16 cellular contexts compared by ENCODE assay signal in the genomic region with DNA sequence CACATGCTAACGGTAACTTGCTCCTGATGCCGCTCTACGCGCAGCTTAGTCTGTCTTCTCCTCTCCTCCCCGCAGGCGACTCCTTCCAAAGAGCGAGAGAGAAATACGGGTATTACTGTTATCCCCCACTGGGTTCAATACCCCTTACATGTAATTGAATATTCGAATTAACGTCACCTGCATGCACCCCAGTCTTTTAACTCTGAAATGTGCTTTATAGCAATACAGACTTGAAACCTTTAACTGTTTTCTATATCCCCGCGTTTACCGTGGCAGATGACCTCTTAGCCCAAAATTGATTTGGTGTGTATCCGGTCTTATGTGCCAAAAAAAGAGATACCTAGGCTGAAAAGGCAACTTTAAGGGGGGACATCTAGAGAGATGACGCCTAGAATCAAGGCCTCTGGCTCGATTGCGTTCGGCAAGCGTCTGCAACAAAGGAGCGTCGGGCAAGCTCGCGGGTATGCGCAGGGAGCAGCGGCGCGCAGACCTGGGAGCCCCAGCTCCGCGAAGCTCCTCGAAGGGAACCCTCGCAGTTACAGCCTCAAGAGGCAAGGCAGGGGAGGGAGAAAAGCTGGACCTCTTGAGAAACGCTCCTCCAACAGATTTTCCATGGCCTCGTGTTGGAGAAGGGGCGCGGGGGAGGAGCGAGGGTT. TPM values are rescaled to one million over a fixed set of nuclear protein-coding genes. Genes with fewer than 3 reads are reported as not detected.
DNase-seq lines count a peak whose midpoint lies in the region; ATAC-seq and TF ChIP-seq lines count a peak whose summit lies in the region.
"Had no signal": no experiment of that assay in that cellular context is flagged by ENCODE, and none has a peak within 500 bp of the region (broad histone marks: within the 10 kb centered on the region; RNA-seq: fewer than 3 reads in every experiment).

No MANE protein-coding gene starts in this region.

- peak overlapping the region; percentile 24 for H3K27ac Mint-ChIP-seq in T-helper 1 cell treated with Interleukin-12 subunit alpha and Interleukin-12 subunit beta and Interleukin-4 antibody, amounts not matched to agents 30 μg/mL and 1 μg/mL, for 36 hours
- H3K27ac Mint-ChIP-seq: activated T-cell treated with anti-CD3 and anti-CD28 coated beads, Interleukin-2, amount 50 U/mL, for 24 hours had no signal

- no peak overlapping the region for H3K27ac ChIP-seq in smooth muscle cell (ENCODE audit: low read depth)
- H3K27ac ChIP-seq: ascending aorta had no signal

- no peak overlapping the region for H3K4me3 Mint-ChIP-seq in T-helper 1 cell treated with Interleukin-12 subunit alpha and Interleukin-12 subunit beta and Interleukin-4 antibody, amounts not matched to agents 30 μg/mL and 1 μg/mL, for 36 hours
- H3K4me3 Mint-ChIP-seq: activated T-cell treated with anti-CD3 and anti-CD28 coated beads, Interleukin-2, amount 50 U/mL, for 24 hours had no signal

- peak overlapping the region; percentile 57 for H3K4me3 ChIP-seq in adipocyte (ENCODE audit: low read length)
- H3K4me3 ChIP-seq in smooth muscle cell = peak overlapping the region; percentile 34
- H3K4me3 ChIP-seq: ascending aorta had no signal

- H3K4me1 ChIP-seq in adipocyte (ENCODE audit: control insufficient read depth, insufficient read depth, low read length) = peaks cover 11% of the 10 kb centered on the region
- H3K4me1 ChIP-seq in smooth muscle cell (ENCODE audit: low read depth) = peaks cover 27% of the 10 kb centered on the region
- H3K4me1 ChIP-seq: ascending aorta had no signal

- no peak for DNase-seq in T-helper 1 cell
- no peak for DNase-seq in adipocyte (ENCODE audit: low read depth)
- DNase-seq in inferior parietal cortex (ENCODE audit: extremely low spot score) = peak; percentile 62
- DNase-seq in smooth muscle cell (lab: John Stamatoyannopoulos, UW; ENCODE audit: unreplicated experiment) = no peak
- DNase-seq in SKM-1 treated with dmso at 0.1 percent for 144 hours (lab: John Stamatoyannopoulos, UW; ENCODE audit: unreplicated experiment) = no peak
- DNase-seq: ACHN; activated T-cell treated with anti-CD3 and anti-CD28 coated beads, Interleukin-2, amount 50 U/mL, for 24 hours; effector memory CD4-positive, alpha-beta T cell; NCI-H2029 treated with DMSO at 0.1 percent for 48 hours had no signal

- H3K9me3 Mint-ChIP-seq in T-helper 1 cell treated with Interleukin-12 subunit alpha and Interleukin-12 subunit beta and Interleukin-4 antibody, amounts not matched to agents 30 μg/mL and 1 μg/mL, for 36 hours = no peaks in the 10 kb centered on the region

- ATAC-seq in GM18520 (IDR thresholded peaks at IDR 0.05; ENCODE audit: unreplicated experiment) (no peak), HG02642 (IDR thresholded peaks at IDR 0.05; ENCODE audit: poor library complexity, unreplicated experiment) (no peak)
- ATAC-seq: activated CD4-positive, CD25-positive, alpha-beta regulatory T cell treated with anti-CD3 and anti-CD28 coated beads, Interleukin-2, amount 50 U/mL, for 24 hours had no signal

- peaks cover 86% of the 10 kb centered on the region for H3K27me3 Mint-ChIP-seq in T-helper 1 cell treated with Interleukin-12 subunit alpha and Interleukin-12 subunit beta and Interleukin-4 antibody, amounts not matched to agents 30 μg/mL and 1 μg/mL, for 36 hours (ENCODE audit: low read depth)

- no peak overlapping the region for H2AFZ ChIP-seq in smooth muscle cell (ENCODE audit: low read depth)

- no peaks in the 10 kb centered on the region for H3F3A ChIP-seq in smooth muscle cell (ENCODE audit: low read depth)

- H4K20me1 ChIP-seq in smooth muscle cell (ENCODE audit: low read depth) = no peaks in the 10 kb centered on the region

- H3K9me3 ChIP-seq in adipocyte (ENCODE audit: control insufficient read depth, low read length) (peaks cover 5% of the 10 kb centered on the region), smooth muscle cell (replicated peaks; ENCODE audit: low read depth) (no peaks in the 10 kb centered on the region)
- H3K9me3 ChIP-seq: ascending aorta had no signal

- no peaks in the 10 kb centered on the region for H3K36me3 ChIP-seq in adipocyte (ENCODE audit: control insufficient read depth, insufficient read depth, low read length, severe bottlenecking)
- H3K36me3 ChIP-seq in smooth muscle cell (ENCODE audit: low read depth) = no peaks in the 10 kb centered on the region
- H3K36me3 ChIP-seq: ascending aorta had no signal

- peaks cover 97% of the 10 kb centered on the region for H3K27me3 ChIP-seq in adipocyte (replicated peaks; ENCODE audit: control insufficient read depth, insufficient read depth, low read length)
- H3K27me3 ChIP-seq in smooth muscle cell (ENCODE audit: low read depth) = peaks cover 100% of the 10 kb centered on the region

- WGBS in smooth muscle cell (ENCODE audit: low lambda C conversion rate) = 2% methylated on average over 36 of the region's 36 CpGs

- H3K4me2 ChIP-seq in smooth muscle cell = peak overlapping the region; percentile 83

- no peaks in the 10 kb centered on the region for H3K36me3 Mint-ChIP-seq in T-helper 1 cell treated with Interleukin-12 subunit alpha and Interleukin-12 subunit beta and Interleukin-4 antibody, amounts not matched to agents 30 μg/mL and 1 μg/mL, for 36 hours (ENCODE audit: low read depth)

- H3K9ac ChIP-seq in adipocyte (ENCODE audit: low read length) = no peak overlapping the region
- no peak overlapping the region for H3K9ac ChIP-seq in smooth muscle cell (ENCODE audit: low read depth)

- H3K4me1 Mint-ChIP-seq in T-helper 1 cell treated with Interleukin-12 subunit alpha and Interleukin-12 subunit beta and Interleukin-4 antibody, amounts not matched to agents 30 μg/mL and 1 μg/mL, for 36 hours (ENCODE audit: low read depth) = no peaks in the 10 kb centered on the region

- no peak for TF ChIP-seq CTCF in smooth muscle cell (IDR thresholded peaks at IDR 0.05; ENCODE audit: borderline replicate concordance, insufficient read depth, poor library complexity, severe bottlenecking)

- no peaks in the 10 kb centered on the region for H3K79me2 ChIP-seq in smooth muscle cell (ENCODE audit: low read depth)

RNA-seq across cellular contexts. Expression of a gene that starts 6.8 kb away (rescaled TPM):
- not detected in 2 replicates for total RNA-seq in smooth muscle cell
- not detected in 2 replicates for polyA plus RNA-seq in smooth muscle cell
- total RNA-seq: ascending aorta, liver, ureter had no signal
- polyA plus RNA-seq: liver had no signal
